Comparison of ENCODE assay signal across 29 cellular contexts in genomic region chr13:111476197-111476596, GRCh38.
"Had no signal": no experiment of that assay in that cellular context is flagged by ENCODE, and none has a peak within 500 bp of the region (broad histone marks: within the 10 kb centered on the region; RNA-seq: fewer than 3 reads in every experiment).

No MANE protein-coding gene starts in this region.

- H3K4me1 ChIP-seq: adrenal gland, body of pancreas, breast epithelium had no signal

- H3K36me3 ChIP-seq: adrenal gland, breast epithelium had no signal

- DNase-seq: activated B cell treated with CpG ODN at 0.5 μM for 24 hours; activated CD4-positive, alpha-beta memory T cell treated with anti-CD3 and anti-CD28 coated beads, Interleukin-2, amount 10 ng/mL, durations not matched to agents 7 days and 5 days; activated CD4-positive, alpha-beta T cell treated with anti-CD3 and anti-CD28 coated beads for 1 hour; activated CD4-positive, alpha-beta T cell treated with anti-CD3 and anti-CD28 coated beads for 48 hours; activated CD8-positive, alpha-beta memory T cell treated with anti-CD3 and anti-CD28 coated beads, Interleukin-2, amount 10 ng/mL, durations not matched to agents 7 days and 5 days; activated CD8-positive, alpha-beta memory T cell treated with anti-CD3 and anti-CD28 coated beads, Interleukin-2, amount 50 U/mL, for 48 hours; activated gamma-delta T cell; activated naive CD4-positive, alpha-beta T cell treated with Interleukin-2 at 50 U/mL for 16 hours; activated T-cell treated with anti-CD3 and anti-CD28 coated beads, Interleukin-2, amount 50 U/mL, for 48 hours; body of pancreas; Karpas-422; KBM-7; NCI-H1105; NCI-H1417 treated with DMSO at 0.1 percent for 48 hours; NCI-H1930; NCI-H2081 treated with DMSO at 0.1 percent for 48 hours; NCI-H345; NCI-H524 treated with DMSO at 0.1 percent for 48 hours; OCI-M1; Right ventricle myocardium superior; SW 1271; T-helper 1 cell; T-helper 2 cell; T-helper 9 cell had no signal

- H3K27ac ChIP-seq: adrenal gland, body of pancreas, breast epithelium, VCaP had no signal

- H3K9me3 ChIP-seq: adrenal gland, body of pancreas, breast epithelium had no signal

- H3K9me3 Mint-ChIP-seq: activated B cell treated with CpG ODN at 0.5 μM for 24 hours; activated CD4-positive, alpha-beta memory T cell treated with anti-CD3 and anti-CD28 coated beads, Interleukin-2, amount 10 ng/mL, durations not matched to agents 7 days and 5 days; activated naive CD4-positive, alpha-beta T cell treated with anti-CD3 and anti-CD28 coated beads, Interleukin-2, amount 50 U/mL, for 24 hours; activated T-helper 2 cell treated with anti-CD3 and anti-CD28 coated beads, Interferon-gamma antibody, Interleukin-2, Interleukin-4, amounts not matched to agents 10 μg/mL and 5 μg/mL and 100 μg/mL, durations not matched to agents 14 hours and 24 hours and 36 hours had no signal

- H3K36me3 Mint-ChIP-seq: activated CD8-positive, alpha-beta memory T cell treated with anti-CD3 and anti-CD28 coated beads, Interleukin-2, amount 10 ng/mL, durations not matched to agents 7 days and 5 days; activated naive CD4-positive, alpha-beta T cell treated with anti-CD3 and anti-CD28 coated beads, Interleukin-2, amount 50 U/mL, for 24 hours had no signal

- ATAC-seq: activated CD8-positive, alpha-beta memory T cell treated with anti-CD3 and anti-CD28 coated beads, Interleukin-2, amount 10 ng/mL, durations not matched to agents 7 days and 5 days; body of pancreas had no signal

- H3K4me3 ChIP-seq: adrenal gland, body of pancreas, breast epithelium had no signal

- H3K4me1 Mint-ChIP-seq: activated B cell treated with CpG ODN at 0.5 μM for 24 hours; activated CD4-positive, alpha-beta memory T cell treated with anti-CD3 and anti-CD28 coated beads, Interleukin-2, amount 10 ng/mL, durations not matched to agents 7 days and 5 days; activated CD8-positive, alpha-beta memory T cell treated with anti-CD3 and anti-CD28 coated beads, Interleukin-2, amount 10 ng/mL, durations not matched to agents 7 days and 5 days; activated naive CD4-positive, alpha-beta T cell treated with anti-CD3 and anti-CD28 coated beads, Interleukin-2, amount 50 U/mL, for 24 hours had no signal

- H3K4me3 Mint-ChIP-seq: activated B cell treated with CpG ODN at 0.5 μM for 24 hours; activated CD4-positive, alpha-beta memory T cell treated with anti-CD3 and anti-CD28 coated beads, Interleukin-2, amount 10 ng/mL, durations not matched to agents 7 days and 5 days; activated CD8-positive, alpha-beta memory T cell treated with anti-CD3 and anti-CD28 coated beads, Interleukin-2, amount 10 ng/mL, durations not matched to agents 7 days and 5 days; activated naive CD4-positive, alpha-beta T cell treated with anti-CD3 and anti-CD28 coated beads, Interleukin-2, amount 50 U/mL, for 24 hours had no signal

- H3K27me3 Mint-ChIP-seq: activated B cell treated with CpG ODN at 0.5 μM for 24 hours; activated CD4-positive, alpha-beta memory T cell treated with anti-CD3 and anti-CD28 coated beads, Interleukin-2, amount 10 ng/mL, durations not matched to agents 7 days and 5 days; activated CD8-positive, alpha-beta memory T cell treated with anti-CD3 and anti-CD28 coated beads, Interleukin-2, amount 10 ng/mL, durations not matched to agents 7 days and 5 days; activated naive CD4-positive, alpha-beta T cell treated with anti-CD3 and anti-CD28 coated beads, Interleukin-2, amount 50 U/mL, for 24 hours had no signal

- H3K27ac Mint-ChIP-seq: activated B cell treated with CpG ODN at 0.5 μM for 24 hours; activated CD4-positive, alpha-beta memory T cell treated with anti-CD3 and anti-CD28 coated beads, Interleukin-2, amount 10 ng/mL, durations not matched to agents 7 days and 5 days; activated CD8-positive, alpha-beta memory T cell treated with anti-CD3 and anti-CD28 coated beads, Interleukin-2, amount 10 ng/mL, durations not matched to agents 7 days and 5 days; activated naive CD4-positive, alpha-beta T cell treated with anti-CD3 and anti-CD28 coated beads, Interleukin-2, amount 50 U/mL, for 24 hours; activated T-helper 2 cell treated with anti-CD3 and anti-CD28 coated beads, Interferon-gamma antibody, Interleukin-2, Interleukin-4, amounts not matched to agents 10 μg/mL and 5 μg/mL and 100 μg/mL, durations not matched to agents 14 hours and 24 hours and 36 hours had no signal

- H3K27me3 ChIP-seq: body of pancreas had no signal
